ENCODE assay signal across 9 cellular contexts in the genomic region with DNA sequence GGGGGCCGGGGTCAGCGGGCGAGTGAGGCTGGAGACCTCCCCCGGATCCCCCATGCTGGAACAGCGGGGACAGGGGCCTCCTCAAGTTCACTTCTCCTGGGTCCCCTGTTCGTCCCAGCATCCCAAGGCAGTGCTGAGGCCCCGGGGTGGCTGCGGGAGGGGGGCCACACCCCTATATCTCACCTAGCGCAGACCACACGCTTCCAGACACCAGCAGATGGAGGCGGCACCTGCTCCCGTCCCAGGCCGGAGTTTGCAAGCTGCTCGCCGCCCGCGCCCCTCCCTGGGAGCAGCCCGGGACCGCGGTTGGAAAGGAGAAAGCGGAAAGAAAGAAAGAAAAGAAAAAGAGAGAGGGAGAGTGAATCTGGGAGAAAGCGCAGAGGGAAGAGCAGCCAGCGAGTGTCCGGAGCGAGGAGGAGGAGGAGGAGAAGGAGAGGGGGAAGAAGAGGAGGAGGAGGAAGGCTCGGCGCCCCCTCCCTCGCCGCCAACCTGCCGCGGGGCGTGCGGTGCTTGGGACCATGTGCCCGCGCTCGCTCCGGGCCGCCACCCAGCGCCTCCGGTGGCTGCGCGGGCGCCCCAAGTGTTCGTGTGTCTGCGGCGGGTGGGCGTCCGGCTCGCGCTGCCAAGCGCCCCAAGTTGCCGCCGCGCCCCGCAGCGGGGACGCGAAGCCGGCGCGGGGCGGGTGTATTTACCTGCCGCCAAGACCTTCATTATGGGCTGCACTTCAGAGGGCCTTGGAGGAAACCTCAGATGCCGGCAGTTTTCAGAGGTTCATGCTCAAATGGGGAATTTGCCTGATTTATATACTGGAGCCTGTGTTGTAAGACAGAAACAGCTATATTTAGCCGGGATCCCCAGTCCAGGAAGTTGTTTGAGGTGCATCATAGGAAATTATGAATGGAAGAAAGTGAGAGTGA. TPM values are rescaled to one million over a fixed set of nuclear protein-coding genes. Genes with fewer than 3 reads are reported as not detected.
DNase-seq lines count a peak whose midpoint lies in the region; FAIRE-seq and TF ChIP-seq lines count a peak whose summit lies in the region.
"Had no signal": no experiment of that assay in that cellular context is flagged by ENCODE, and none has a peak within 500 bp of the region (broad histone marks: within the 10 kb centered on the region; RNA-seq: fewer than 3 reads in every experiment).

A gene (minus strand): TSS at position 775 of the 917 bp plus-strand sequence. CDS start 64 bp downstream, at position 711.

- peak; percentile 76 for FAIRE-seq in G401.6 (lab: Jason Lieb, UNC)
- FAIRE-seq: TTC549 had no signal

- peak; percentile 34; the same call in 1 of the 2 replicates for TF ChIP-seq CTCF in OCI-LY3 (IDR thresholded peaks at IDR 0.05; ENCODE audit: low read depth, low read length)
- TF ChIP-seq CTCF in progenitor cell of endocrine pancreas (IDR thresholded peaks at IDR 0.05; ENCODE audit: unreplicated experiment): peak; percentile 29

- H3K9ac ChIP-seq in OCI-LY3 (ENCODE audit: low read length): peak within 1 kb of the TSS; percentile 49

- H3K4me1 Mint-ChIP-seq in progenitor cell of endocrine pancreas (ENCODE audit: low read depth): peaks cover 21% of the 10 kb centered on the region

- H3K27me3 ChIP-seq in OCI-LY3 (ENCODE audit: low read depth, low read length): peaks cover 24% of the 10 kb centered on the region

- H3K4me3 ChIP-seq in OCI-LY3 (ENCODE audit: low read length): peak within 1 kb of the TSS; percentile 76

- intact Hi-C loops in head of caudate nucleus (cut with DNase I): no loop called here

- peaks cover 24% of the 10 kb centered on the region for H3K4me1 ChIP-seq in OCI-LY3 (ENCODE audit: low read length)

- DNase-seq in activated effector memory CD4-positive, alpha-beta T cell treated with Interleukin-2 at 50 U/mL for 16 hours: peak; percentile 28
- DNase-seq in head of caudate nucleus (peak in 24 of 42 donors; percentile 10 to 65 (median 40)), progenitor cell of endocrine pancreas (ENCODE audit: low spot score, unreplicated experiment) (peak; percentile 30), NCI-H2107 treated with DMSO at 0.1 percent for 48 hours (lab: John Stamatoyannopoulos, UW; ENCODE audit: unreplicated experiment) (no peak), NCI-H2196 (lab: John Stamatoyannopoulos, UW; ENCODE audit: unreplicated experiment) (no peak), NCI-H1436 (lab: John Stamatoyannopoulos, UW) (no peak)

- H3K27me3 Mint-ChIP-seq in progenitor cell of endocrine pancreas: peaks cover 23% of the 10 kb centered on the region

- no peaks in the 10 kb centered on the region for H3K9me3 Mint-ChIP-seq in progenitor cell of endocrine pancreas (ENCODE audit: low read depth)

- H4K20me1 ChIP-seq in OCI-LY3 (ENCODE audit: insufficient read depth, low read length): no peaks in the 10 kb centered on the region

- H3K36me3 ChIP-seq in OCI-LY3 (replicated peaks; ENCODE audit: low read depth, low read length): no peaks in the 10 kb centered on the region

- H3K4me3 Mint-ChIP-seq in progenitor cell of endocrine pancreas (ENCODE audit: low read depth): peak within 1 kb of the TSS; percentile 82

- H3K4me2 ChIP-seq in OCI-LY3 (ENCODE audit: low read length): peak within 1 kb of the TSS; percentile 83

- H2AFZ ChIP-seq in OCI-LY3 (ENCODE audit: low read depth, low read length): peak within 1 kb of the TSS; percentile 80

- no peaks in the 10 kb centered on the region for H3K36me3 Mint-ChIP-seq in progenitor cell of endocrine pancreas (ENCODE audit: insufficient read depth)

- no peak within 1 kb of the TSS for H3K27ac ChIP-seq in OCI-LY3 (ENCODE audit: low read length)

- no peaks in the 10 kb centered on the region for H3K9me3 ChIP-seq in OCI-LY3 (ENCODE audit: insufficient read depth, low read length)

- H3K27ac Mint-ChIP-seq in progenitor cell of endocrine pancreas: peak within 1 kb of the TSS; percentile 73

- no peaks in the 10 kb centered on the region for H3K79me2 ChIP-seq in OCI-LY3 (ENCODE audit: low read length)

RNA-seq across cellular contexts. Expression of the gene that starts here (rescaled TPM):
- 2.3 and 3.6 TPM in 2 replicates for total RNA-seq in progenitor cell of endocrine pancreas

Comparison
In these comparisons a context has a peak if more than half of its experiments do, and no peak if none do; other contexts are left out.
1. DNase-seq: peak in activated effector memory CD4-positive, alpha-beta T cell treated with Interleukin-2 at 50 U/mL for 16 hours (single experiment), head of caudate nucleus (24 of 42) and progenitor cell of endocrine pancreas (single experiment); none in NCI-H2107 treated with DMSO at 0.1 percent for 48 hours (single experiment), NCI-H2196 (single experiment) and NCI-H1436 (single experiment).